18 cellular contexts compared by ENCODE assay signal in genomic region chr22:30883586-30884145, GRCh38.
"Had no signal": no experiment of that assay in that cellular context is flagged by ENCODE, and none has a peak within 500 bp of the region (broad histone marks: within the 10 kb centered on the region; RNA-seq: fewer than 3 reads in every experiment).

No MANE protein-coding gene starts in this region.

- H3K4me1 Mint-ChIP-seq: central memory CD8-positive, alpha-beta T cell; natural killer cell; stimulated activated effector memory CD8-positive, alpha-beta T cell treated with anti-CD3 and anti-CD28 coated beads, Interleukin-12 subunit alpha, Interleukin-12 subunit beta, amount 100 ng/mL, for 72 hours had no signal

- H3K27me3 ChIP-seq: dorsolateral prefrontal cortex, neural progenitor cell, suprapubic skin, thyroid gland, upper lobe of left lung, uterus had no signal

- H3K9me3 ChIP-seq: suprapubic skin, thyroid gland, upper lobe of left lung, uterus had no signal

- H3K36me3 ChIP-seq: neural progenitor cell, suprapubic skin, thyroid gland, upper lobe of left lung, uterus had no signal

- H3K27ac ChIP-seq: dorsolateral prefrontal cortex, neural progenitor cell, suprapubic skin, thyroid gland, upper lobe of left lung, uterus had no signal

- H3K4me3 Mint-ChIP-seq: central memory CD8-positive, alpha-beta T cell; natural killer cell; neural progenitor cell; stimulated activated effector memory CD8-positive, alpha-beta T cell treated with anti-CD3 and anti-CD28 coated beads, Interleukin-12 subunit alpha, Interleukin-12 subunit beta, amount 100 ng/mL, for 72 hours had no signal

- H3K9ac ChIP-seq: neural progenitor cell had no signal

- H2AFZ ChIP-seq: neural progenitor cell had no signal

- H3K36me3 Mint-ChIP-seq: mesothelial cell of epicardium; natural killer cell; stimulated activated effector memory CD8-positive, alpha-beta T cell treated with anti-CD3 and anti-CD28 coated beads, Interleukin-12 subunit alpha, Interleukin-12 subunit beta, amount 100 ng/mL, for 72 hours had no signal

- H3K27me3 Mint-ChIP-seq: central memory CD8-positive, alpha-beta T cell had no signal

- H3K27ac Mint-ChIP-seq: mesothelial cell of epicardium; natural killer cell; neural progenitor cell; stimulated activated effector memory CD8-positive, alpha-beta T cell treated with anti-CD3 and anti-CD28 coated beads, Interleukin-12 subunit alpha, Interleukin-12 subunit beta, amount 100 ng/mL, for 72 hours had no signal

- H3K9me3 Mint-ChIP-seq: central memory CD8-positive, alpha-beta T cell; mesothelial cell of epicardium; natural killer cell; neural progenitor cell; stimulated activated effector memory CD8-positive, alpha-beta T cell treated with anti-CD3 and anti-CD28 coated beads, Interleukin-12 subunit alpha, Interleukin-12 subunit beta, amount 100 ng/mL, for 72 hours had no signal

- H3K4me3 ChIP-seq: dorsolateral prefrontal cortex, neural progenitor cell, suprapubic skin, thyroid gland, upper lobe of left lung, uterus had no signal

- DNase-seq: cortex of kidney; effector CD8-positive, alpha-beta T cell; foreskin melanocyte; islet precursor cell; natural killer cell; occipital lobe; stimulated activated CD4-positive, alpha-beta T cell treated with anti-CD3 and anti-CD28 coated beads, Interleukin-4, amount 100 ng/mL, for 1 hour; stimulated activated CD8-positive, alpha-beta memory T cell treated with anti-CD3 and anti-CD28 coated beads, Interleukin-4, amount 100 ng/mL, for 48 hours; stimulated activated naive CD8-positive, alpha-beta T cell treated with anti-CD3 and anti-CD28 coated beads, Interleukin-15, Interleukin-2, amounts not matched to agents 100 U/mL and 50 U/mL, for 24 hours; thyroid gland; upper lobe of left lung; uterus had no signal

- H3K4me1 ChIP-seq: suprapubic skin, thyroid gland, upper lobe of left lung, uterus had no signal

- ATAC-seq: natural killer cell; stimulated activated effector memory CD8-positive, alpha-beta T cell treated with anti-CD3 and anti-CD28 coated beads, Interleukin-12 subunit alpha, Interleukin-12 subunit beta, amount 100 ng/mL, for 72 hours; stimulated activated naive CD8-positive, alpha-beta T cell treated with anti-CD3 and anti-CD28 coated beads, Interleukin-15, Interleukin-2, amounts not matched to agents 100 U/mL and 50 U/mL, for 24 hours had no signal

- H3K4me2 ChIP-seq: neural progenitor cell had no signal
